ENCODE assay signal across 29 cellular contexts in genomic region chr12:53091756-53092155, GRCh38. TPM values are rescaled to one million over a fixed set of nuclear protein-coding genes. Genes with fewer than 3 reads are reported as not detected.
"Had no signal": no experiment of that assay in that cellular context is flagged by ENCODE, and none has a peak within 500 bp of the region (broad histone marks: within the 10 kb centered on the region; RNA-seq: fewer than 3 reads in every experiment).

No MANE protein-coding gene starts in this region.

- H3K27ac ChIP-seq: body of pancreas, coronary artery, gastroesophageal sphincter, hepatocyte, left ventricle myocardium inferior, right lobe of liver had no signal

- H3K36me3 ChIP-seq: gastroesophageal sphincter, left ventricle myocardium inferior, right lobe of liver had no signal

- H3K27ac Mint-ChIP-seq: activated CD4-positive, alpha-beta memory T cell treated with anti-CD3 and anti-CD28 coated beads, Interleukin-2, amount 10 ng/mL, durations not matched to agents 7 days and 5 days; activated CD4-positive, alpha-beta T cell treated with anti-CD3 and anti-CD28 coated beads, Interleukin-2, amount 10 ng/mL, durations not matched to agents 7 days and 5 days; activated naive CD4-positive, alpha-beta T cell treated with anti-CD3 and anti-CD28 coated beads, Interleukin-2, amount 50 U/mL, for 72 hours; activated T-helper 2 cell treated with anti-CD3 and anti-CD28 coated beads, Interferon-gamma antibody, Interleukin-2, Interleukin-4, amounts not matched to agents 10 μg/mL and 5 μg/mL and 100 μg/mL, durations not matched to agents 14 hours and 24 hours and 36 hours; effector memory CD8-positive, alpha-beta T cell; type B pancreatic cell had no signal

- H3K4me2 ChIP-seq: hepatocyte had no signal

- H3K4me1 ChIP-seq: body of pancreas, right lobe of liver had no signal

- H3K36me3 Mint-ChIP-seq: activated naive CD4-positive, alpha-beta T cell treated with anti-CD3 and anti-CD28 coated beads, Interleukin-2, amount 50 U/mL, for 72 hours; type B pancreatic cell had no signal

- DNase-seq: activated CD4-positive, alpha-beta memory T cell treated with anti-CD3 and anti-CD28 coated beads, Interleukin-2, amount 10 ng/mL, durations not matched to agents 7 days and 5 days; activated CD4-positive, alpha-beta T cell treated with anti-CD3 and anti-CD28 coated beads for 1 hour; activated CD4-positive, alpha-beta T cell treated with anti-CD3 and anti-CD28 coated beads, Interleukin-2, amount 10 ng/mL, durations not matched to agents 7 days and 5 days; activated T-cell treated with anti-CD3 and anti-CD28 coated beads, Interleukin-2, amount 50 U/mL, for 48 hours; anterior cingulate cortex; body of pancreas; cerebellar nuclear complex; effector memory CD8-positive, alpha-beta T cell; islet precursor cell; left ventricle myocardium inferior; right lobe of liver; stimulated activated CD4-positive, alpha-beta T cell treated with anti-CD3 and anti-CD28 coated beads, Interleukin-12 subunit alpha, Interleukin-12 subunit beta, amount 100 ng/mL, for 4 hours; stimulated activated CD4-positive, alpha-beta T cell treated with anti-CD3 and anti-CD28 coated beads, Interleukin-4, amount 100 ng/mL, for 1 hour; stimulated activated naive CD8-positive, alpha-beta T cell treated with anti-CD3 and anti-CD28 coated beads, Interleukin-15, amount 100 ng/mL, for 72 hours; substantia nigra; T-helper 2 cell had no signal

- ATAC-seq: activated naive CD4-positive, alpha-beta T cell treated with anti-CD3 and anti-CD28 coated beads, Interleukin-2, amount 50 U/mL, for 72 hours; body of pancreas; effector memory CD8-positive, alpha-beta T cell; gastroesophageal sphincter; right lobe of liver; stimulated activated naive CD8-positive, alpha-beta T cell treated with anti-CD3 and anti-CD28 coated beads, Interleukin-15, amount 100 ng/mL, for 72 hours had no signal

- H3K9me3 ChIP-seq: body of pancreas, gastroesophageal sphincter, left ventricle myocardium inferior, right lobe of liver had no signal

- H3K79me2 ChIP-seq: hepatocyte had no signal

- H3K4me3 Mint-ChIP-seq: activated CD4-positive, alpha-beta memory T cell treated with anti-CD3 and anti-CD28 coated beads, Interleukin-2, amount 10 ng/mL, durations not matched to agents 7 days and 5 days; activated CD4-positive, alpha-beta T cell treated with anti-CD3 and anti-CD28 coated beads, Interleukin-2, amount 10 ng/mL, durations not matched to agents 7 days and 5 days; effector memory CD8-positive, alpha-beta T cell; nephron; stimulated activated naive CD8-positive, alpha-beta T cell treated with anti-CD3 and anti-CD28 coated beads, Interleukin-15, amount 100 ng/mL, for 72 hours; type B pancreatic cell had no signal

- H3K27me3 ChIP-seq: body of pancreas, gastroesophageal sphincter, hepatocyte, right lobe of liver had no signal

- H3K4me3 ChIP-seq: body of pancreas, coronary artery, gastroesophageal sphincter, hepatocyte, left ventricle myocardium inferior, lung, right lobe of liver, skin epidermis had no signal

- H3K9me3 Mint-ChIP-seq: activated CD4-positive, alpha-beta memory T cell treated with anti-CD3 and anti-CD28 coated beads, Interleukin-2, amount 10 ng/mL, durations not matched to agents 7 days and 5 days; activated CD4-positive, alpha-beta T cell treated with anti-CD3 and anti-CD28 coated beads, Interleukin-2, amount 10 ng/mL, durations not matched to agents 7 days and 5 days; activated naive CD4-positive, alpha-beta T cell treated with anti-CD3 and anti-CD28 coated beads, Interleukin-2, amount 50 U/mL, for 72 hours; activated T-helper 2 cell treated with anti-CD3 and anti-CD28 coated beads, Interferon-gamma antibody, Interleukin-2, Interleukin-4, amounts not matched to agents 10 μg/mL and 5 μg/mL and 100 μg/mL, durations not matched to agents 14 hours and 24 hours and 36 hours; effector memory CD8-positive, alpha-beta T cell; nephron; stimulated activated naive CD8-positive, alpha-beta T cell treated with anti-CD3 and anti-CD28 coated beads, Interleukin-15, amount 100 ng/mL, for 72 hours; type B pancreatic cell had no signal

RNA-seq across cellular contexts. Expression of gene IGFBP6, which starts 5.7 kb away (rescaled TPM):
- total RNA-seq: activated T-helper 2 cell treated with anti-CD3 and anti-CD28 coated beads, Interferon-gamma antibody, Interleukin-2, Interleukin-4, amounts not matched to agents 10 μg/mL and 5 μg/mL and 100 μg/mL, durations not matched to agents 14 hours and 24 hours and 36 hours had no signal

RNA-seq across cellular contexts. Expression of gene SOAT2, which starts 11.5 kb away (rescaled TPM):
- total RNA-seq: activated T-helper 2 cell treated with anti-CD3 and anti-CD28 coated beads, Interferon-gamma antibody, Interleukin-2, Interleukin-4, amounts not matched to agents 10 μg/mL and 5 μg/mL and 100 μg/mL, durations not matched to agents 14 hours and 24 hours and 36 hours; body of pancreas; endothelial cell of umbilical vein; fibroblast of villous mesenchyme; left ventricle myocardium inferior; osteoblast had no signal
- polyA plus RNA-seq: endothelial cell of umbilical vein, fibroblast of lung had no signal
